1 cellular context compared by ENCODE assay signal in genomic region chr15:75201609-75202250, GRCh38.
TF ChIP-seq lines count a peak whose summit lies in the region.

Gene C15orf39 (plus strand): TSS chr15:75201882. CDS start chr15:75206049, 4,167 bp downstream.

TF ChIP-seq in HepG2, 621 proteins besides CTCF, POLR2A, EP300 and RAD21 (continued from another document and continues in another):
- no peak for TF ChIP-seq ZNF407 (CRISPR knock-in tag; IDR thresholded peaks at IDR 0.05; ENCODE audit: not compliant biosample characterization)
- no peak for TF ChIP-seq SNAPC2 (CRISPR knock-in tag; IDR thresholded peaks at IDR 0.05)
- no peak for TF ChIP-seq ZBTB37 (CRISPR knock-in tag; IDR thresholded peaks at IDR 0.05)
- peak; percentile 39; the same call in 1 of the 2 replicates for TF ChIP-seq ZNF773 (CRISPR knock-in tag; IDR thresholded peaks at IDR 0.05; ENCODE audit: borderline replicate concordance)
- no peak for TF ChIP-seq HOXA9 (CRISPR knock-in tag; IDR thresholded peaks at IDR 0.05; ENCODE audit: borderline replicate concordance)
- TF ChIP-seq ZNF160 (CRISPR knock-in tag; IDR thresholded peaks at IDR 0.05) = peak; percentile 84
- TF ChIP-seq, protein P1, sequence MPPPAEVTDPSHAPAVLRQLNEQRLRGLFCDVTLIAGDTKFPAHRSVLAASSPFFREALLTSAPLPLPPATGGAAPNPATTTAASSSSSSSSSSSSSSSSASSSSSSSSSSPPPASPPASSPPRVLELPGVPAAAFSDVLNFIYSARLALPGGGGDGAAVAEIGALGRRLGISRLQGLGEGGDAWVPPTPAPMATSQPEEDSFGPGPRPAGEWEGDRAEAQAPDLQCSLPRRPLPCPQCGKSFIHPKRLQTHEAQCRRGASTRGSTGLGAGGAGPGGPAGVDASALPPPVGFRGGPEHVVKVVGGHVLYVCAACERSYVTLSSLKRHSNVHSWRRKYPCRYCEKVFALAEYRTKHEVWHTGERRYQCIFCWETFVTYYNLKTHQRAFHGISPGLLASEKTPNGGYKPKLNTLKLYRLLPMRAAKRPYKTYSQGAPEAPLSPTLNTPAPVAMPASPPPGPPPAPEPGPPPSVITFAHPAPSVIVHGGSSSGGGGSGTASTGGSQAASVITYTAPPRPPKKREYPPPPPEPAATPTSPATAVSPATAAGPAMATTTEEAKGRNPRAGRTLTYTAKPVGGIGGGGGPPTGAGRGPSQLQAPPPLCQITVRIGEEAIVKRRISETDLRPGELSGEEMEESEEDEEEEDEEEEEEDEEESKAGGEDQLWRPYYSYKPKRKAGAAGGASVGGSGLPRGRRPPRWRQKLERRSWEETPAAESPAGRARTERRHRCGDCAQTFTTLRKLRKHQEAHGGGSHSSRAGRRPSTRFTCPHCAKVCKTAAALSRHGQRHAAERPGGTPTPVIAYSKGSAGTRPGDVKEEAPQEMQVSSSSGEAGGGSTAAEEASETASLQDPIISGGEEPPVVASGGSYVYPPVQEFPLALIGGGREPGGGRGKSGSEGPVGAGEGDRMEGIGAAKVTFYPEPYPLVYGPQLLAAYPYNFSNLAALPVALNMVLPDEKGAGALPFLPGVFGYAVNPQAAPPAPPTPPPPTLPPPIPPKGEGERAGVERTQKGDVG (CRISPR knock-in tag; IDR thresholded peaks at IDR 0.05; ENCODE audit: borderline replicate concordance) = no peak
- TF ChIP-seq KLF11 (CRISPR knock-in tag; IDR thresholded peaks at IDR 0.05) = no peak
- 0 out of 2 replicates have a peak, but pooled peaks have one; percentile 55 for TF ChIP-seq TGIF2 (CRISPR knock-in tag; IDR thresholded peaks at IDR 0.05)
- 0 out of 2 replicates have a peak, but pooled peaks have one; percentile 65 for TF ChIP-seq ZNF256 (CRISPR knock-in tag; conservative IDR thresholded peaks at IDR 0.05)
- TF ChIP-seq MTA3 (CRISPR knock-in tag; IDR thresholded peaks at IDR 0.05) = no peak
- no peak for TF ChIP-seq TRIM22 (IDR thresholded peaks at IDR 0.05)
- peak; percentile 90 for TF ChIP-seq PHF8 (CRISPR knock-in tag; IDR thresholded peaks at IDR 0.05)
- no peak for TF ChIP-seq SMC3 (IDR thresholded peaks at IDR 0.05; ENCODE audit: low read length)
- TF ChIP-seq RARA (CRISPR knock-in tag; IDR thresholded peaks at IDR 0.05) = peak; percentile 10; the same call in 1 of the 2 replicates
- TF ChIP-seq, protein P2, sequence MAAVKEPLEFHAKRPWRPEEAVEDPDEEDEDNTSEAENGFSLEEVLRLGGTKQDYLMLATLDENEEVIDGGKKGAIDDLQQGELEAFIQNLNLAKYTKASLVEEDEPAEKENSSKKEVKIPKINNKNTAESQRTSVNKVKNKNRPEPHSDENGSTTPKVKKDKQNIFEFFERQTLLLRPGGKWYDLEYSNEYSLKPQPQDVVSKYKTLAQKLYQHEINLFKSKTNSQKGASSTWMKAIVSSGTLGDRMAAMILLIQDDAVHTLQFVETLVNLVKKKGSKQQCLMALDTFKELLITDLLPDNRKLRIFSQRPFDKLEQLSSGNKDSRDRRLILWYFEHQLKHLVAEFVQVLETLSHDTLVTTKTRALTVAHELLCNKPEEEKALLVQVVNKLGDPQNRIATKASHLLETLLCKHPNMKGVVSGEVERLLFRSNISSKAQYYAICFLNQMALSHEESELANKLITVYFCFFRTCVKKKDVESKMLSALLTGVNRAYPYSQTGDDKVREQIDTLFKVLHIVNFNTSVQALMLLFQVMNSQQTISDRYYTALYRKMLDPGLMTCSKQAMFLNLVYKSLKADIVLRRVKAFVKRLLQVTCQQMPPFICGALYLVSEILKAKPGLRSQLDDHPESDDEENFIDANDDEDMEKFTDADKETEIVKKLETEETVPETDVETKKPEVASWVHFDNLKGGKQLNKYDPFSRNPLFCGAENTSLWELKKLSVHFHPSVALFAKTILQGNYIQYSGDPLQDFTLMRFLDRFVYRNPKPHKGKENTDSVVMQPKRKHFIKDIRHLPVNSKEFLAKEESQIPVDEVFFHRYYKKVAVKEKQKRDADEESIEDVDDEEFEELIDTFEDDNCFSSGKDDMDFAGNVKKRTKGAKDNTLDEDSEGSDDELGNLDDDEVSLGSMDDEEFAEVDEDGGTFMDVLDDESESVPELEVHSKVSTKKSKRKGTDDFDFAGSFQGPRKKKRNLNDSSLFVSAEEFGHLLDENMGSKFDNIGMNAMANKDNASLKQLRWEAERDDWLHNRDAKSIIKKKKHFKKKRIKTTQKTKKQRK (IDR thresholded peaks at IDR 0.05; ENCODE audit: low read length) = no peak
- peak; percentile 60; the same call in 1 of the 2 replicates for TF ChIP-seq NKX3-1 (CRISPR knock-in tag; IDR thresholded peaks at IDR 0.05)
- 0 out of 2 replicates have a peak, but pooled peaks have one; percentile 28 for TF ChIP-seq RNF2 (conservative IDR thresholded peaks at IDR 0.05; ENCODE audit: low read depth)
- 0 out of 4 replicates have a peak, but pooled peaks of 1 of the 2 experiments have one; percentile 13 for TF ChIP-seq KLF16 (CRISPR knock-in tag; IDR thresholded peaks at IDR 0.05)
- TF ChIP-seq ZNF747 (CRISPR knock-in tag; IDR thresholded peaks at IDR 0.05; ENCODE audit: borderline replicate concordance) = peak; percentile 58; the same call in 1 of the 2 replicates
- TF ChIP-seq ZFP90 (CRISPR knock-in tag; IDR thresholded peaks at IDR 0.05; ENCODE audit: borderline replicate concordance) = 0 out of 2 replicates have a peak, but pooled peaks have one; percentile 12
- TF ChIP-seq, protein P3, sequence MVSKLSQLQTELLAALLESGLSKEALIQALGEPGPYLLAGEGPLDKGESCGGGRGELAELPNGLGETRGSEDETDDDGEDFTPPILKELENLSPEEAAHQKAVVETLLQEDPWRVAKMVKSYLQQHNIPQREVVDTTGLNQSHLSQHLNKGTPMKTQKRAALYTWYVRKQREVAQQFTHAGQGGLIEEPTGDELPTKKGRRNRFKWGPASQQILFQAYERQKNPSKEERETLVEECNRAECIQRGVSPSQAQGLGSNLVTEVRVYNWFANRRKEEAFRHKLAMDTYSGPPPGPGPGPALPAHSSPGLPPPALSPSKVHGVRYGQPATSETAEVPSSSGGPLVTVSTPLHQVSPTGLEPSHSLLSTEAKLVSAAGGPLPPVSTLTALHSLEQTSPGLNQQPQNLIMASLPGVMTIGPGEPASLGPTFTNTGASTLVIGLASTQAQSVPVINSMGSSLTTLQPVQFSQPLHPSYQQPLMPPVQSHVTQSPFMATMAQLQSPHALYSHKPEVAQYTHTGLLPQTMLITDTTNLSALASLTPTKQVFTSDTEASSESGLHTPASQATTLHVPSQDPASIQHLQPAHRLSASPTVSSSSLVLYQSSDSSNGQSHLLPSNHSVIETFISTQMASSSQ (IDR thresholded peaks at IDR 0.05; ENCODE audit: low read depth) = no peak
- TF ChIP-seq, protein P3 (CRISPR knock-in tag; IDR thresholded peaks at IDR 0.05; ENCODE audit: borderline replicate concordance) = no peak
